ENCODE assay signal across 1 cellular context in the genomic region with DNA sequence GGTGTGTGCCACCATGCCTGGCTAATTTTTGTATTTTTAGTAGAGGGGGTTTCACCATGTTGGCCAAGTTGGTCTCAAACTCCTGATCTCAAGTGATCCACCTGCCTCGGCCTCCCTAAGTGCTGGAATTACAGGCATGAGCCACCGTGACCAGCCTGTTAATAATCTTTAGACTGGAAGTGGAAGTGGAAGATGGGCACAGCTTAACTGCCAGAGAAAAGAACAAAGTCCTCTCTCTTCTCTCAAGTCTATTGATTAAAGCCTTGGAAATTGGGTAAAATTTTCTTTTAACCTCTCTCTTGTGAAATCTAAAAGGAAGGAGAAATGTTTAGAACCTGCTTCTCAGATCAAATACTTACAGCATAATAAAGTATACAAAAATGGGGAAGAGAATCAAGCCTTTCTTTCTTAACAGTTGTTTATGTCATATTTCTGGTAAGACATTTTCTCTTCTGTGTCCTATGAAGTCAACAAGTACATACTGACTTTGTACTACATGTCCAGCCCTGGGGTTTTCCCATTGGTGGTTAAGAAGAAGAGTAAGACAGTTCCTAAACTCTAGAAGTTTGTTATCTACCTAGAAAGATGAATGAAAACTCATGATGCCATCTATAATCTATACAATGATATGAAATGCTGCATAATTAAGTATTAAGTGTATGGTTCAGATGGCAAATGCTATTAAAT.
TF ChIP-seq lines count a peak whose summit lies in the region.

No MANE protein-coding gene starts in this region.

TF ChIP-seq in GM12878, 131 proteins besides CTCF, POLR2A, EP300 and RAD21:
- TF ChIP-seq CHD4 (IDR thresholded peaks at IDR 0.05) (no peak), CREB1 (IDR thresholded peaks at IDR 0.05; ENCODE audit: low read depth) (peak; percentile 62; the same call in 1 of the 2 replicates), RUNX3 (IDR thresholded peaks at IDR 0.05; ENCODE audit: low read length) (peak; percentile 51; the same call in 1 of the 2 replicates)
